ENCODE assay signal across 12 cellular contexts in the genomic region with DNA sequence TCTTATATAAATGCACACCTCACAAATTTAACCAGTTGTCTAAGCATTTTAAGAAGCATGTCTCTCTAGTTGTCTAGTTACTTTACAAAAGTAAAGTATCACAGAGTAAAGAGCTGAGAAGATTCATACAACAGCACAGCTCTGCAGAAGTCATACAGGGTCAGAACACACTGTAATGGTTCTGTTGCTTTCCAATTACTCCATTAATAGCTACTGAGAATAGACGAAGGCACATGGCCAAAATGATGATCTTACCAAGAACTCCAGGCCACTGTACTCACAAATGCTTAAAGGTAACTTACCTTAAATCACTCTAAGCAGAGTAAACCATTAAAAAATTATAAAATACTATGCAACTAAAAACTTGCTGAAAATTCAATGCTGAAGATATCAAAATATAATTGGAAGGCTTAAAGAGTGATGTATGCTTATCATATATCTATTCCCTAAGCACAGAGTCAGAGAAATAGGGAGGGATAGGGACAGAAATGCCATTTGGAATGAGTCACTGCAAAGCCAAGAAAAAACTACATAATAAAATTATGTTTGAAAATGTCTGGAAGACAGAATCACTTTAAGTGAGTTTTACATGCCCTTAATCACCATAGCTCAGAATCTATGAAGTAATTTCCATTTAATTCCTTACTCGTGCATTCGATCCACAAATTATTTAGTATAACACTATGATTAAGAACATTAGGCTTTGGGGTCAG.
DNase-seq lines count a peak whose midpoint lies in the region; ATAC-seq and TF ChIP-seq lines count a peak whose summit lies in the region.
"Had no signal": no experiment of that assay in that cellular context is flagged by ENCODE, and none has a peak within 500 bp of the region (broad histone marks: within the 10 kb centered on the region; RNA-seq: fewer than 3 reads in every experiment).

No MANE protein-coding gene starts in this region.

- no peak overlapping the region for H2AFZ ChIP-seq in parathyroid adenoma

- H3K4me3 Mint-ChIP-seq in stimulated activated naive CD8-positive, alpha-beta T cell treated with anti-CD3 and anti-CD28 coated beads, Interleukin-15, amount 100 ng/mL, for 72 hours = no peak overlapping the region
- H3K4me3 Mint-ChIP-seq: T-helper 17 cell had no signal

- no peaks in the 10 kb centered on the region for H3K79me2 ChIP-seq in parathyroid adenoma

- peak; percentile 24 for DNase-seq in BJ (ENCODE audit: low read depth)
- DNase-seq in SJCRH30 = peak in 1 of 2 experiments; percentile 4
- peak; percentile 19 for DNase-seq in fibroblast of the aortic adventitia (ENCODE audit: low read depth)
- DNase-seq in stimulated activated naive CD8-positive, alpha-beta T cell treated with anti-CD3 and anti-CD28 coated beads, Interleukin-15, amount 100 ng/mL, for 72 hours = no peak
- DNase-seq in SHP77 treated with DMSO at 0.1 percent for 48 hours (lab: John Stamatoyannopoulos, UW) = no peak
- DNase-seq in NCI-H2107 (lab: John Stamatoyannopoulos, UW) = no peak
- no peak for DNase-seq in GM10248 (ENCODE audit: extremely low spot score)
- DNase-seq: glutamatergic neuron; NK-92 treated with Interleukin-12 subunit alpha and Interleukin-12 subunit beta, amount 100 ng/mL, for 24 hours; stimulated activated CD4-positive, alpha-beta T cell treated with anti-CD3 and anti-CD28 coated beads, Interleukin-2, amount 100 ng/mL, for 24 hours; T-helper 17 cell had no signal

- no peak overlapping the region for H3K4me2 ChIP-seq in parathyroid adenoma (ENCODE audit: low read length)

- no peaks in the 10 kb centered on the region for H3K9me3 ChIP-seq in SJCRH30 (replicated peaks)
- H3K9me3 ChIP-seq in parathyroid adenoma (ENCODE audit: control insufficient read depth, low read length) = no peaks in the 10 kb centered on the region

- H3K4me3 ChIP-seq in BJ (ENCODE audit: low read depth, low read length) = no peak overlapping the region
- no peak overlapping the region for H3K4me3 ChIP-seq in SJCRH30
- no peak overlapping the region for H3K4me3 ChIP-seq in fibroblast of the aortic adventitia (ENCODE audit: low read depth, low read length)
- H3K4me3 ChIP-seq in parathyroid adenoma (ENCODE audit: low read depth, low read length) = no peak overlapping the region

- no peaks in the 10 kb centered on the region for H3K9me3 Mint-ChIP-seq in stimulated activated naive CD8-positive, alpha-beta T cell treated with anti-CD3 and anti-CD28 coated beads, Interleukin-15, amount 100 ng/mL, for 72 hours

- TF ChIP-seq CTCF in BJ (IDR thresholded peaks at IDR 0.05; ENCODE audit: insufficient read depth, low read depth, low read length) (no peak), fibroblast of the aortic adventitia (IDR thresholded peaks at IDR 0.05; ENCODE audit: insufficient read depth, low read length) (no peak), parathyroid adenoma (IDR thresholded peaks at IDR 0.05) (no peak), GM10248 (IDR thresholded peaks at IDR 0.05; ENCODE audit: control extremely low read depth, extremely low read depth, low read depth, missing control alignments) (no peak)

- CTCF ChIA-PET in BJ (lab: Yijun Ruan, JAX) (interaction anchor here (0.8 to 2.2 kb wide), 2 partner anchors 13 to 48 kb away, joined by 3 to 5 read pairs; no protein-coding TSS in a partner anchor), GM10248 (lab: Yijun Ruan, JAX) (no interaction called here)

- H3K27ac ChIP-seq in SJCRH30 (peak overlapping the region; percentile 52), parathyroid adenoma (peak overlapping the region; percentile 56)

- no peak for ATAC-seq in stimulated activated naive CD8-positive, alpha-beta T cell treated with anti-CD3 and anti-CD28 coated beads, Interleukin-15, amount 100 ng/mL, for 72 hours
- ATAC-seq: T-helper 17 cell had no signal

- no peak overlapping the region for H3K27ac Mint-ChIP-seq in stimulated activated naive CD8-positive, alpha-beta T cell treated with anti-CD3 and anti-CD28 coated beads, Interleukin-15, amount 100 ng/mL, for 72 hours
- H3K27ac Mint-ChIP-seq: T-helper 17 cell had no signal

- peaks cover 8% of the 10 kb centered on the region for H3K4me1 Mint-ChIP-seq in stimulated activated naive CD8-positive, alpha-beta T cell treated with anti-CD3 and anti-CD28 coated beads, Interleukin-15, amount 100 ng/mL, for 72 hours

- no peak overlapping the region for H3K9ac ChIP-seq in parathyroid adenoma

- H3K4me1 ChIP-seq in SJCRH30 = peaks cover 18% of the 10 kb centered on the region
- no peaks in the 10 kb centered on the region for H3K4me1 ChIP-seq in parathyroid adenoma

- POLR2A ChIA-PET in BJ (lab: Charles Lee) = no interaction called here
- POLR2A ChIA-PET in GM10248 (lab: Yijun Ruan, JAX) = no interaction called here

- H3K27me3 ChIP-seq in BJ (ENCODE audit: control insufficient read depth, insufficient read depth, low read length) (no peaks in the 10 kb centered on the region), SJCRH30 (no peaks in the 10 kb centered on the region), parathyroid adenoma (ENCODE audit: control insufficient read depth, insufficient read depth, low read length) (no peaks in the 10 kb centered on the region)

- H3K27me3 Mint-ChIP-seq in stimulated activated naive CD8-positive, alpha-beta T cell treated with anti-CD3 and anti-CD28 coated beads, Interleukin-15, amount 100 ng/mL, for 72 hours = no peaks in the 10 kb centered on the region
- H3K27me3 Mint-ChIP-seq: T-helper 17 cell had no signal

- no peaks in the 10 kb centered on the region; the same call in 1 of the 2 replicates for H3K36me3 ChIP-seq in BJ (ENCODE audit: control insufficient read depth, insufficient read depth, low read length)
- no peaks in the 10 kb centered on the region for H3K36me3 ChIP-seq in SJCRH30
- H3K36me3 ChIP-seq in parathyroid adenoma (ENCODE audit: control insufficient read depth, insufficient read depth, low read length) = no peaks in the 10 kb centered on the region

Comparison
In these comparisons a context has a peak if more than half of its experiments do, and no peak if none do; other contexts are left out.
1. DNase-seq: peak in BJ (single experiment) and fibroblast of the aortic adventitia (single experiment); none in stimulated activated naive CD8-positive, alpha-beta T cell treated with anti-CD3 and anti-CD28 coated beads, Interleukin-15, amount 100 ng/mL, for 72 hours (0 of 2), SHP77 treated with DMSO at 0.1 percent for 48 hours (single experiment), NCI-H2107 (single experiment) and GM10248 (single experiment).